8 cellular contexts compared by ENCODE assay signal in the genomic region with DNA sequence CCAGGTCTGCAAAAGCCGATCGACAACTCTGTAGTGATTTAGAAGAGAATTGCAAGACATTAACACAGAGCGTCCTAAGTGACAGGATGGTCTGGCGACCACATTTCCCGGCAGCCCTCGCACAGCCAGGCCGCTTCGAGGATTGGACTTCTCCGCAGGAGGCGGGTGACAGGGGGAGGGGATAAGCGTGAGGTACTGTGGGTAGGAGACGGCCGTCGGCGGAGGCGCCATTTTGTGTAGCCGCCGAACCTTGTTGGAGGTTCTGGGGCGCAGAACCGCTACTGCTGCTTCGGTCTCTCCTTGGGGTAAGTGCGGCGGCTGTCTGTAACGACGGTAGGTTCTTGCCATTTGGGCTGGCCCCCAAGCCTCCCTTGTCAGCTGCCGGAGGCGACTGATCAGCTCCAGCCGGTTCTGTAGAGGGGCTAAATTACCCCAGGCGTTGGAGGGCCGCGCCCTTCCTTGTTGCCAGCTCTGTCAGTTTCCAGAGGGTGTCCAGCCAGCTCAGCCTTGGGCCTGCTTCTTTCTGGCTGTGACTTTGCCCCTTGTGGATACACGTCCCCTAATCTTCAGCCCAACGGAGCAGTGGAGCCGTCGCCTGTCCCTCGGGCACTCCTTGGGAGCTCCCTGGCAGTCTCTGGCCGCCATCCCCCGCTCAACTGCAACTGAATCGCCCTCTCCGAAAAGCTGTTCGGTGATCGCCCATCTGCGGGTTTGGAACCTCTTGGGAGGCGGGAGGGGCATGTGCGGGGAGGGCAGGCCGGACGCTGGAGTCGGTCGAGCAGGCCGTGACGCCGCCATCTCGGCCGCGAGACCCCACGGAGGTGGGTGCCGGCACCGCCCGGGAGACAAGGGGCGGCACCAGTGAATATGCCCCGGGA. TPM values are rescaled to one million over a fixed set of nuclear protein-coding genes. Genes with fewer than 3 reads are reported as not detected.
DNase-seq lines count a peak whose midpoint lies in the region; ATAC-seq and TF ChIP-seq lines count a peak whose summit lies in the region.

Gene RBM5, plus strand, starts transcription at position 195 of the 878 bp plus-strand sequence. CDS start 1,516 bp downstream, outside the sequence.

- H3K4me1 ChIP-seq in BLaER1: peaks cover 22% of the 10 kb centered on the region
- H3K4me1 ChIP-seq in left lung: peaks cover 7 to 24% of the 10 kb centered on the region in 2 donors

- H3K4me3 ChIP-seq in BLaER1 (peak within 1 kb of the TSS; percentile 96), left lung (peak within 1 kb of the TSS; percentile 93 to 99)

- H3K27ac ChIP-seq in BLaER1 (peak within 1 kb of the TSS; percentile 99), left lung (peak within 1 kb of the TSS; percentile 88 to 94)

- DNase-seq in NCI-H774 (lab: John Stamatoyannopoulos, UW) (peak; percentile 62), dermis blood vessel endothelial cell (peak; percentile 96), left lung (peak; percentile 95 to 97)
- DNase-seq in activated CD4-positive, alpha-beta T cell treated with anti-CD3 and anti-CD28 coated beads, Interleukin-2, amount 50 U/mL, for 4 hours: peak; percentile 88 to 89
- DNase-seq in stimulated activated CD4-positive, alpha-beta T cell treated with anti-CD3 and anti-CD28 coated beads, Interleukin-2, amount 100 ng/mL, for 48 hours: peak; percentile 83 to 88

- peaks cover 47% of the 10 kb centered on the region for H4K20me1 ChIP-seq in BLaER1

- no peaks in the 10 kb centered on the region for H3K27me3 ChIP-seq in BLaER1
- no peaks in the 10 kb centered on the region for H3K27me3 ChIP-seq in left lung

- H3K4me2 ChIP-seq in BLaER1: peak within 1 kb of the TSS; percentile 79

- peak; percentile 76 for ATAC-seq in GM19328 (IDR thresholded peaks at IDR 0.05; ENCODE audit: unreplicated experiment)
- ATAC-seq in HG03521 (IDR thresholded peaks at IDR 0.05; ENCODE audit: unreplicated experiment): peak; percentile 96
- peak; percentile 100 for ATAC-seq in left lung

- intact Hi-C loops in left lung (cut with DNase I): no loop called here

- no peak for TF ChIP-seq CTCF in left lung (IDR thresholded peaks at IDR 0.05)

- peaks cover 37% of the 10 kb centered on the region for H3K36me3 ChIP-seq in BLaER1
- peaks cover 0 to 35% of the 10 kb centered on the region in 2 donors for H3K36me3 ChIP-seq in left lung

- peak within 1 kb of the TSS; percentile 100 for H3K9ac ChIP-seq in BLaER1

- no peaks in the 10 kb centered on the region; the same call in 1 of the 2 replicates for H3K9me3 ChIP-seq in BLaER1
- H3K9me3 ChIP-seq in left lung: no peaks in the 10 kb centered on the region

RNA-seq across cellular contexts. Expression of gene RBM5, which starts in this region (rescaled TPM):
- 201 and 249 TPM in 2 replicates for total RNA-seq in dermis blood vessel endothelial cell
- 100 to 1,000 TPM; 117 to 129 TPM for total RNA-seq in left lung

Comparison
In these comparisons a context has a peak if more than half of its experiments do, and no peak if none do; other contexts are left out.
1. Peak in every context shown above with its lines: DNase-seq, ATAC-seq, H3K4me3 ChIP-seq and H3K27ac ChIP-seq.